14 cellular contexts compared by ENCODE assay signal in genomic region chr18:9067823-9068222, GRCh38. TPM values are rescaled to one million over a fixed set of nuclear protein-coding genes. Genes with fewer than 3 reads are reported as not detected.
A peak's percentile ranks its signal among the peaks of the same experiment; 100 is the strongest.
DNase-seq lines count a peak whose midpoint lies in the region; ATAC-seq, FAIRE-seq and TF ChIP-seq lines count a peak whose summit lies in the region.
"Had no signal": no experiment of that assay in that cellular context is flagged by ENCODE, and none has a peak within 500 bp of the region (broad histone marks: within the 10 kb centered on the region; RNA-seq: fewer than 3 reads in every experiment).

No MANE protein-coding gene starts in this region.

- no peak overlapping the region; a peak in 1 of 22 replicates for H3K9ac ChIP-seq in BLaER1 treated with 17β-estradiol and CSF1 and Interleukin-3, amounts not matched to agents 10 nM and 100 nM
- H3K9ac ChIP-seq in PC-3 (ENCODE audit: low read length) (no peak overlapping the region), mucosa of rectum (ENCODE audit: low read depth in 1 of 2, low read length in 2 of 2) (no peak overlapping the region)

- no peaks in the 10 kb centered on the region for H3F3A ChIP-seq in PC-3 (ENCODE audit: low read length, unreplicated experiment)

- H3K9me2 ChIP-seq in PC-3 (replicated peaks; ENCODE audit: low read length) = no peaks in the 10 kb centered on the region

- TF ChIP-seq CTCF in PC-3 (conservative IDR thresholded peaks at IDR 0.05; ENCODE audit: low read depth, low read length) = no peak
- no peak for TF ChIP-seq CTCF in foreskin keratinocyte (conservative IDR thresholded peaks at IDR 0.05)

- POLR2A ChIA-PET in PC-3 (lab: Charles Lee; ENCODE audit: unreplicated experiment) = no interaction called here

- ATAC-seq in PC-3 (peak; percentile 43), foreskin keratinocyte (no peak), GM21360 (IDR thresholded peaks at IDR 0.05; ENCODE audit: unreplicated experiment) (no peak)

- peak overlapping the region; percentile 77 to 95 (median 88); a peak in 20 of 22 replicates for H3K4me2 ChIP-seq in BLaER1 treated with 17β-estradiol and CSF1 and Interleukin-3, amounts not matched to agents 10 nM and 100 nM
- peak overlapping the region; percentile 26; the same call in 1 of the 2 replicates for H3K4me2 ChIP-seq in PC-3 (ENCODE audit: low read length)

- no peaks in the 10 kb centered on the region for H4K20me1 ChIP-seq in BLaER1 treated with 17β-estradiol and CSF1 and Interleukin-3, amounts not matched to agents 10 nM and 100 nM
- no peaks in the 10 kb centered on the region for H4K20me1 ChIP-seq in PC-3 (ENCODE audit: low read length)

- no peaks in the 10 kb centered on the region for H3K79me2 ChIP-seq in PC-3 (ENCODE audit: low read length)

- no peaks in the 10 kb centered on the region for H3K9me3 ChIP-seq in BLaER1 treated with 17β-estradiol and CSF1 and Interleukin-3, amounts not matched to agents 10 nM and 100 nM (replicated peaks in 1 of 11)
- H3K9me3 ChIP-seq in PC-3 (ENCODE audit: low read length) = no peaks in the 10 kb centered on the region
- H3K9me3 ChIP-seq in mucosa of rectum (ENCODE audit: control insufficient read depth in 2 of 2, low read length in 2 of 2) = no peaks in the 10 kb centered on the region

- BruUV-seq in PC-3 (replicated peaks; lab: Mats Ljungman, UMichigan) = no TSS peak

- H3K4me3 ChIP-seq in BLaER1 treated with 17β-estradiol and CSF1 and Interleukin-3, amounts not matched to agents 10 nM and 100 nM = no peak overlapping the region
- H3K4me3 ChIP-seq in PC-3 (ENCODE audit: low read length) = no peak overlapping the region
- no peak overlapping the region for H3K4me3 ChIP-seq in mucosa of rectum (ENCODE audit: low read length in 2 of 2)

- H3K27ac ChIP-seq in BLaER1 treated with 17β-estradiol and CSF1 and Interleukin-3, amounts not matched to agents 10 nM and 100 nM = peak overlapping the region in 4 of 11 experiments; percentile 11 to 87 (median 80); a peak in 5 of 22 replicates
- H3K27ac ChIP-seq in PC-3 (ENCODE audit: low read length) = peak overlapping the region; percentile 59
- peak overlapping the region; percentile 47 for H3K27ac ChIP-seq in foreskin keratinocyte
- peak overlapping the region; percentile 8 to 52 for H3K27ac ChIP-seq in mucosa of rectum (ENCODE audit: low read depth in 2 of 2, low read length in 2 of 2)
- H3K27ac ChIP-seq: C4-2B had no signal

- no peaks in the 10 kb centered on the region for H3K27me3 ChIP-seq in BLaER1 treated with 17β-estradiol and CSF1 and Interleukin-3, amounts not matched to agents 10 nM and 100 nM
- H3K27me3 ChIP-seq in PC-3 (ENCODE audit: low read length) (no peaks in the 10 kb centered on the region), foreskin keratinocyte (no peaks in the 10 kb centered on the region), mucosa of rectum (ENCODE audit: control insufficient read depth in 2 of 2, insufficient read depth in 2 of 2, low read length in 2 of 2) (no peaks in the 10 kb centered on the region)

- no peaks in the 10 kb centered on the region for H3K36me3 ChIP-seq in BLaER1 treated with 17β-estradiol and CSF1 and Interleukin-3, amounts not matched to agents 10 nM and 100 nM
- H3K36me3 ChIP-seq in PC-3 (ENCODE audit: low read depth, low read length) (no peaks in the 10 kb centered on the region), mucosa of rectum (ENCODE audit: control insufficient read depth in 2 of 2, insufficient read depth in 2 of 2, low read length in 2 of 2) (no peaks in the 10 kb centered on the region)

- no peak for FAIRE-seq in GM12892 (lab: Jason Lieb, UNC)
- FAIRE-seq: H54 had no signal

- TF ChIP-seq POLR2A in GM12892 (IDR thresholded peaks at IDR 0.05; ENCODE audit: low read depth, low read length) = no peak

- peaks cover 54 to 73% (median 61%) of the 10 kb centered on the region in 10 experiments for H3K4me1 ChIP-seq in BLaER1 treated with 17β-estradiol and CSF1 and Interleukin-3, amounts not matched to agents 10 nM and 100 nM
- peaks cover 14% of the 10 kb centered on the region for H3K4me1 ChIP-seq in PC-3 (ENCODE audit: insufficient read depth, low read length)
- peaks cover 4% of the 10 kb centered on the region for H3K4me1 ChIP-seq in foreskin keratinocyte
- H3K4me1 ChIP-seq in mucosa of rectum (ENCODE audit: control insufficient read depth in 2 of 2, insufficient read depth in 2 of 2, low read length in 2 of 2) = peaks cover 5 to 6% of the 10 kb centered on the region in 2 donors

- no peak overlapping the region for H2AFZ ChIP-seq in PC-3 (ENCODE audit: low read length)

- peak; percentile 63 for DNase-seq in PC-3
- DNase-seq in foreskin keratinocyte = no peak
- no peak for DNase-seq in GM12892 (ENCODE audit: insufficient read length)
- no peak for DNase-seq in NOMO-1 (lab: John Stamatoyannopoulos, UW; ENCODE audit: unreplicated experiment in 2 of 2)
- DNase-seq in cerebellar cortex (ENCODE audit: low spot score) = no peak
- DNase-seq: 8988T, DMS153, NCI-H1105 treated with DMSO at 0.1 percent for 48 hours, NCI-H187 had no signal

- intact Hi-C loops in PC-3 (cut with micrococcal nuclease) = no loop called here

- CTCF ChIA-PET in PC-3 (lab: Charles Lee) = no interaction called here

RNA-seq across cellular contexts. Expression of gene NDUFV2, which starts 34.7 kb away (rescaled TPM):
- 188 and 272 TPM in 2 replicates for total RNA-seq in PC-3 (2014; rRNA removed)
- total RNA-seq in foreskin keratinocyte = 141 and 158 TPM in 2 replicates
- 164 and 191 TPM in 2 replicates for polyA plus RNA-seq in foreskin keratinocyte
- 283 TPM for polyA plus RNA-seq in GM12892 (2012; ENCODE audit: missing spikeins)
